Comparison of ENCODE assay signal across 23 cellular contexts in the genomic region with DNA sequence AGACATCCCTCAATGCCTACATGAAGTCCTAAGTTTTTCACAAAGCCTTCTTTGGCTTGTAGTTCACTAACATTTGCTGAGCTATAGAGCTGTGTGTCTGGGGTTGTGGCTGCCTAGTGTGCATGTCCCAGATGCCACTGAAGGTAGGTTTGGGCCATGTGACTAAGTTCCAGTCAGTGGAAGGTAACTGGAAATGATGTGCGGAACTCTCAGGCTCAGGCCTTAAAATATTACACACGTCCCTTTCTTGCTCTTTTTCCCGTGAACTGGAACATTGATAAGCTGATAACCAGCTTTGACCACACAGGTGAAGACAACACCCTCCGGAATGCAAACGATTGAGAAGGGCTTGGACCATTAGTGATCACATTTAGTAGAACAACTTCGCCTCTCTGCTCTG.
A peak's percentile ranks its signal among the peaks of the same experiment; 100 is the strongest.
DNase-seq lines count a peak whose midpoint lies in the region; FAIRE-seq and TF ChIP-seq lines count a peak whose summit lies in the region.
"Had no signal": no experiment of that assay in that cellular context is flagged by ENCODE, and none has a peak within 500 bp of the region (broad histone marks: within the 10 kb centered on the region; RNA-seq: fewer than 3 reads in every experiment).

No MANE protein-coding gene starts in this region.

- H3K27me3 Mint-ChIP-seq in T-helper 2 cell treated with Interferon-gamma antibody and Interleukin-4, amounts not matched to agents 5 μg/mL and 100 μg/mL, for 36 hours (ENCODE audit: low read depth): no peaks in the 10 kb centered on the region
- no peaks in the 10 kb centered on the region for H3K27me3 Mint-ChIP-seq in activated T-helper 2 cell treated with anti-CD3 and anti-CD28 coated beads, Interferon-gamma antibody, Interleukin-2, Interleukin-4, amounts not matched to agents 10 μg/mL and 5 μg/mL and 100 μg/mL, durations not matched to agents 14 hours and 24 hours and 36 hours (ENCODE audit: low read depth)
- H3K27me3 Mint-ChIP-seq: B cell; CD4-positive, alpha-beta memory T cell had no signal

- intact Hi-C loops in posterior cingulate gyrus (cut with DNase I): no loop called here
- intact Hi-C loops in activated T-helper 2 cell treated with anti-CD3 and anti-CD28 coated beads, Interferon-gamma antibody, Interleukin-2, Interleukin-4, amounts not matched to agents 10 μg/mL and 5 μg/mL and 100 μg/mL, durations not matched to agents 14 hours and 24 hours and 36 hours (cut with micrococcal nuclease): no loop called here

- no peaks in the 10 kb centered on the region for H3K9me3 Mint-ChIP-seq in T-helper 2 cell treated with Interferon-gamma antibody and Interleukin-4, amounts not matched to agents 5 μg/mL and 100 μg/mL, for 36 hours
- H3K9me3 Mint-ChIP-seq in activated T-helper 2 cell treated with anti-CD3 and anti-CD28 coated beads, Interferon-gamma antibody, Interleukin-2, Interleukin-4, amounts not matched to agents 10 μg/mL and 5 μg/mL and 100 μg/mL, durations not matched to agents 14 hours and 24 hours and 36 hours: peaks cover 4% of the 10 kb centered on the region
- H3K9me3 Mint-ChIP-seq: CD8-positive, alpha-beta memory T cell had no signal

- peak; percentile 28 for FAIRE-seq in bronchial epithelial cell (lab: Jason Lieb, UNC)
- FAIRE-seq: A549, GM12891, GM19239 had no signal

- no peaks in the 10 kb centered on the region for H3K36me3 ChIP-seq in bronchial epithelial cell (ENCODE audit: control insufficient read depth, insufficient read depth, low read length)
- H3K36me3 ChIP-seq: BLaER1 treated with 17β-estradiol and CSF1 and Interleukin-3, amounts not matched to agents 10 nM and 100 nM had no signal

- H3K36me3 Mint-ChIP-seq in T-helper 2 cell treated with Interferon-gamma antibody and Interleukin-4, amounts not matched to agents 5 μg/mL and 100 μg/mL, for 36 hours (ENCODE audit: low read depth): peaks cover 13% of the 10 kb centered on the region
- peaks cover 60% of the 10 kb centered on the region for H3K36me3 Mint-ChIP-seq in activated T-helper 2 cell treated with anti-CD3 and anti-CD28 coated beads, Interferon-gamma antibody, Interleukin-2, Interleukin-4, amounts not matched to agents 10 μg/mL and 5 μg/mL and 100 μg/mL, durations not matched to agents 14 hours and 24 hours and 36 hours (ENCODE audit: low read depth)
- H3K36me3 Mint-ChIP-seq: CD4-positive, alpha-beta memory T cell; CD8-positive, alpha-beta memory T cell had no signal

- H3K27ac Mint-ChIP-seq in T-helper 2 cell treated with Interferon-gamma antibody and Interleukin-4, amounts not matched to agents 5 μg/mL and 100 μg/mL, for 36 hours: peak overlapping the region; percentile 57
- no peak overlapping the region for H3K27ac Mint-ChIP-seq in activated T-helper 2 cell treated with anti-CD3 and anti-CD28 coated beads, Interferon-gamma antibody, Interleukin-2, Interleukin-4, amounts not matched to agents 10 μg/mL and 5 μg/mL and 100 μg/mL, durations not matched to agents 14 hours and 24 hours and 36 hours
- H3K27ac Mint-ChIP-seq: B cell had no signal

- peaks cover 56% of the 10 kb centered on the region for H3K4me1 Mint-ChIP-seq in T-helper 2 cell treated with Interferon-gamma antibody and Interleukin-4, amounts not matched to agents 5 μg/mL and 100 μg/mL, for 36 hours (ENCODE audit: low read depth)
- H3K4me1 Mint-ChIP-seq in activated T-helper 2 cell treated with anti-CD3 and anti-CD28 coated beads, Interferon-gamma antibody, Interleukin-2, Interleukin-4, amounts not matched to agents 10 μg/mL and 5 μg/mL and 100 μg/mL, durations not matched to agents 14 hours and 24 hours and 36 hours (ENCODE audit: low read depth): peaks cover 50% of the 10 kb centered on the region
- H3K4me1 Mint-ChIP-seq: B cell had no signal

- H3K27me3 ChIP-seq in bronchial epithelial cell (ENCODE audit: control insufficient read depth, insufficient read depth, low read length): no peaks in the 10 kb centered on the region
- H3K27me3 ChIP-seq: BLaER1 treated with 17β-estradiol and CSF1 and Interleukin-3, amounts not matched to agents 10 nM and 100 nM had no signal

- DNase-seq in T-helper 2 cell treated with Interferon-gamma antibody and Interleukin-4, amounts not matched to agents 5 μg/mL and 100 μg/mL, for 36 hours (ENCODE audit: low spot score): no peak
- DNase-seq in T-helper 2 cell (no peak), bronchial epithelial cell (ENCODE audit: low read depth) (no peak), islet precursor cell (peak; percentile 49), posterior cingulate gyrus (no peak), GM03348 (ENCODE audit: low spot score) (no peak)
- no peak for DNase-seq in activated T-helper 2 cell treated with anti-CD3 and anti-CD28 coated beads, Interferon-gamma antibody, Interleukin-2, Interleukin-4, amounts not matched to agents 10 μg/mL and 5 μg/mL and 100 μg/mL, durations not matched to agents 14 hours and 24 hours and 36 hours (ENCODE audit: low spot score)
- DNase-seq: AML-193; CD4-positive, alpha-beta memory T cell; CD8-positive, alpha-beta memory T cell; COR-L47; DMS 273 treated with DMSO at 0.1 percent for 48 hours; DMS153; DMS53; DMS79; DND-41; EL; GDM1 had no signal

- H3K4me3 Mint-ChIP-seq in T-helper 2 cell treated with Interferon-gamma antibody and Interleukin-4, amounts not matched to agents 5 μg/mL and 100 μg/mL, for 36 hours: no peak overlapping the region
- no peak overlapping the region for H3K4me3 Mint-ChIP-seq in activated T-helper 2 cell treated with anti-CD3 and anti-CD28 coated beads, Interferon-gamma antibody, Interleukin-2, Interleukin-4, amounts not matched to agents 10 μg/mL and 5 μg/mL and 100 μg/mL, durations not matched to agents 14 hours and 24 hours and 36 hours (ENCODE audit: low read depth)
- H3K4me3 Mint-ChIP-seq: B cell; CD4-positive, alpha-beta memory T cell; CD8-positive, alpha-beta memory T cell had no signal

- TF ChIP-seq CTCF in bronchial epithelial cell (IDR thresholded peaks at IDR 0.05; ENCODE audit: insufficient read depth, low read length, severe bottlenecking): no peak

- no peak overlapping the region for H3K4me3 ChIP-seq in bronchial epithelial cell (ENCODE audit: low read depth, low read length)
- H3K4me3 ChIP-seq: A549; BLaER1 treated with 17β-estradiol and CSF1 and Interleukin-3, amounts not matched to agents 10 nM and 100 nM had no signal
